ENCODE assay signal across 23 cellular contexts in the genomic region with DNA sequence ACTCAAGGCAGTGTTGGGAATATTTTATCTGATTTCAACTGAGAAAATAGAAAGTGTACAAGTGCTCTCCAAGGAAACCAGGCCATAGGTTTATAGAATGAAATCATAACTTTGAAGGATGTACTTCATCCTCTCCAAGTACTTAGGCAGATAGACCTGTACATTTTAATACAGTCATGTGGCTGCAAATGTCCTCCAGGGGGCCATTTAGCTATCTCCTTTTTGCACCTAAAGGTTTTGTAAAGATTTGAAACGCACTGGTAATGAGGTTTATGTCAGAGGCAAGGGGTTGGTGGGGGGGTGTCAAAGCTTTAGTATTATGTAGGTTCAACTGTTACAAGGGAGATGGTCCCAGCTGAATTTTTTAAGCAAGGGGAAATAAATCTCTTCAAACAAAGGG.
DNase-seq lines count a peak whose midpoint lies in the region; FAIRE-seq and TF ChIP-seq lines count a peak whose summit lies in the region.
"Had no signal": no experiment of that assay in that cellular context is flagged by ENCODE, and none has a peak within 500 bp of the region (broad histone marks: within the 10 kb centered on the region; RNA-seq: fewer than 3 reads in every experiment).

No MANE protein-coding gene starts in this region.

- H3K79me2 ChIP-seq in OCI-LY7 (ENCODE audit: insufficient read depth, low read depth, low read length): no peaks in the 10 kb centered on the region

- peak; percentile 55 for DNase-seq in DMS79 treated with DMSO at 0.1 percent for 48 hours (lab: John Stamatoyannopoulos, UW)
- DNase-seq in NB4 (ENCODE audit: low read depth): peak; percentile 7
- no peak for DNase-seq in fibroblast of mammary gland (ENCODE audit: low read depth)
- no peak for DNase-seq in OCI-LY7 (ENCODE audit: low spot score)
- DNase-seq in activated T-helper 1 cell treated with anti-CD3 and anti-CD28 coated beads, Interleukin-12 subunit alpha, Interleukin-12 subunit beta, Interleukin-2, Interleukin-4 antibody, amounts not matched to agents 30 ng/mL and 10 ng/mL and 1 ng/mL, durations not matched to agents 14 hours and 24 hours and 36 hours (ENCODE audit: low spot score): no peak
- no peak for DNase-seq in uterus
- DNase-seq in frontal cortex (ENCODE audit: low spot score in 2 of 2): no peak
- DNase-seq: activated B cell treated with CpG ODN at 0.5 μM for 24 hours; activated CD8-positive, alpha-beta T cell treated with anti-CD3 and anti-CD28 coated beads, Interleukin-2, amount 10 ng/mL, durations not matched to agents 7 days and 5 days; activated naive CD4-positive, alpha-beta T cell treated with anti-CD3 and anti-CD28 coated beads, Interleukin-2, amount 10 ng/mL, durations not matched to agents 7 days and 5 days; activated T-cell treated with anti-CD3 and anti-CD28 coated beads, Interleukin-2, amount 50 U/mL, for 1 hour; anterior cingulate cortex; MG63; NCI-H1930; NCI-H446; NK-92 treated with Interleukin-12 subunit alpha and Interleukin-12 subunit beta, amount 100 ng/mL, for 24 hours; RPMI8226; stimulated activated CD4-positive, alpha-beta T cell treated with anti-CD3 and anti-CD28 coated beads, Interleukin-2, amount 100 ng/mL, for 48 hours; stimulated activated naive CD4-positive, alpha-beta T cell treated with Interleukin-2 at 50 U/mL for 16 hours had no signal

- H3K9me2 ChIP-seq in OCI-LY7 (ENCODE audit: insufficient read depth, low read length): no peaks in the 10 kb centered on the region

- no peak overlapping the region for H3K4me3 Mint-ChIP-seq in activated T-helper 1 cell treated with anti-CD3 and anti-CD28 coated beads, Interleukin-12 subunit alpha, Interleukin-12 subunit beta, Interleukin-2, Interleukin-4 antibody, amounts not matched to agents 30 ng/mL and 10 ng/mL and 1 ng/mL, durations not matched to agents 14 hours and 24 hours and 36 hours
- H3K4me3 Mint-ChIP-seq: activated B cell treated with CpG ODN at 0.5 μM for 24 hours; activated CD8-positive, alpha-beta T cell treated with anti-CD3 and anti-CD28 coated beads, Interleukin-2, amount 10 ng/mL, durations not matched to agents 7 days and 5 days; activated naive CD4-positive, alpha-beta T cell treated with anti-CD3 and anti-CD28 coated beads, Interleukin-2, amount 10 ng/mL, durations not matched to agents 7 days and 5 days; CD4-positive, alpha-beta memory T cell; central memory CD8-positive, alpha-beta T cell had no signal

- H3K4me1 ChIP-seq in OCI-LY7 (ENCODE audit: insufficient read depth, low read length, poor library complexity, severe bottlenecking) (no peaks in the 10 kb centered on the region), uterus (no peaks in the 10 kb centered on the region)

- intact Hi-C loops in OCI-LY7 (cut with micrococcal nuclease; ENCODE audit: unreplicated experiment) (no loop called here), uterus (cut with DNase I; ENCODE audit: low total_unique reads) (no loop called here)
- intact Hi-C loops in activated T-helper 1 cell treated with anti-CD3 and anti-CD28 coated beads, Interleukin-12 subunit alpha, Interleukin-12 subunit beta, Interleukin-2, Interleukin-4 antibody, amounts not matched to agents 30 ng/mL and 10 ng/mL and 1 ng/mL, durations not matched to agents 14 hours and 24 hours and 36 hours (cut with micrococcal nuclease): no loop called here

- H3K36me3 ChIP-seq in OCI-LY7 (ENCODE audit: insufficient read depth, low read length) (no peaks in the 10 kb centered on the region), uterus (no peaks in the 10 kb centered on the region)
- H3K36me3 ChIP-seq: MG63 had no signal

- H3K9me3 ChIP-seq in OCI-LY7 (ENCODE audit: low read length) (no peaks in the 10 kb centered on the region), uterus (no peaks in the 10 kb centered on the region)
- H3K9me3 ChIP-seq: MG63 had no signal

- H3K9me3 Mint-ChIP-seq in activated T-helper 1 cell treated with anti-CD3 and anti-CD28 coated beads, Interleukin-12 subunit alpha, Interleukin-12 subunit beta, Interleukin-2, Interleukin-4 antibody, amounts not matched to agents 30 ng/mL and 10 ng/mL and 1 ng/mL, durations not matched to agents 14 hours and 24 hours and 36 hours: no peaks in the 10 kb centered on the region
- H3K9me3 Mint-ChIP-seq: activated B cell treated with CpG ODN at 0.5 μM for 24 hours; activated naive CD4-positive, alpha-beta T cell treated with anti-CD3 and anti-CD28 coated beads, Interleukin-2, amount 10 ng/mL, durations not matched to agents 7 days and 5 days; CD4-positive, alpha-beta memory T cell; central memory CD8-positive, alpha-beta T cell had no signal

- H3K27me3 Mint-ChIP-seq in activated T-helper 1 cell treated with anti-CD3 and anti-CD28 coated beads, Interleukin-12 subunit alpha, Interleukin-12 subunit beta, Interleukin-2, Interleukin-4 antibody, amounts not matched to agents 30 ng/mL and 10 ng/mL and 1 ng/mL, durations not matched to agents 14 hours and 24 hours and 36 hours (ENCODE audit: insufficient read depth): no peaks in the 10 kb centered on the region
- H3K27me3 Mint-ChIP-seq: activated B cell treated with CpG ODN at 0.5 μM for 24 hours; activated naive CD4-positive, alpha-beta T cell treated with anti-CD3 and anti-CD28 coated beads, Interleukin-2, amount 10 ng/mL, durations not matched to agents 7 days and 5 days had no signal

- no peaks in the 10 kb centered on the region for H3K4me1 Mint-ChIP-seq in activated T-helper 1 cell treated with anti-CD3 and anti-CD28 coated beads, Interleukin-12 subunit alpha, Interleukin-12 subunit beta, Interleukin-2, Interleukin-4 antibody, amounts not matched to agents 30 ng/mL and 10 ng/mL and 1 ng/mL, durations not matched to agents 14 hours and 24 hours and 36 hours (ENCODE audit: low read depth)
- H3K4me1 Mint-ChIP-seq: activated B cell treated with CpG ODN at 0.5 μM for 24 hours; activated naive CD4-positive, alpha-beta T cell treated with anti-CD3 and anti-CD28 coated beads, Interleukin-2, amount 10 ng/mL, durations not matched to agents 7 days and 5 days; CD4-positive, alpha-beta memory T cell; central memory CD8-positive, alpha-beta T cell had no signal

- CTCF ChIA-PET in OCI-LY7 (lab: Charles Lee; ENCODE audit: unreplicated experiment): no interaction called here

- no peak overlapping the region for H2AFZ ChIP-seq in OCI-LY7 (ENCODE audit: low read length)

- H3K27ac Mint-ChIP-seq in activated T-helper 1 cell treated with anti-CD3 and anti-CD28 coated beads, Interleukin-12 subunit alpha, Interleukin-12 subunit beta, Interleukin-2, Interleukin-4 antibody, amounts not matched to agents 30 ng/mL and 10 ng/mL and 1 ng/mL, durations not matched to agents 14 hours and 24 hours and 36 hours: no peak overlapping the region
- H3K27ac Mint-ChIP-seq: activated B cell treated with CpG ODN at 0.5 μM for 24 hours; activated CD8-positive, alpha-beta T cell treated with anti-CD3 and anti-CD28 coated beads, Interleukin-2, amount 10 ng/mL, durations not matched to agents 7 days and 5 days; activated naive CD4-positive, alpha-beta T cell treated with anti-CD3 and anti-CD28 coated beads, Interleukin-2, amount 10 ng/mL, durations not matched to agents 7 days and 5 days; CD4-positive, alpha-beta memory T cell had no signal

- POLR2A ChIA-PET in OCI-LY7 (lab: Charles Lee): interaction anchor here (0.7 kb wide), 1 partner anchor 277 kb away, joined by 3 read pairs; no protein-coding TSS in a partner anchor

- TF ChIP-seq CTCF in 22Rv1 (IDR thresholded peaks at IDR 0.05) (peak; percentile 30), NB4 (IDR thresholded peaks at IDR 0.05; ENCODE audit: low read depth, low read length) (no peak), fibroblast of mammary gland (conservative IDR thresholded peaks at IDR 0.05; ENCODE audit: control insufficient read depth, insufficient read depth, low read depth, low read length) (peak; percentile 6), OCI-LY7 (conservative IDR thresholded peaks at IDR 0.05; ENCODE audit: low read length) (no peak), uterus (IDR thresholded peaks at IDR 0.05) (no peak)

- no peak overlapping the region for H3K27ac ChIP-seq in 22Rv1
- no peak overlapping the region for H3K27ac ChIP-seq in OCI-LY7 (ENCODE audit: low read depth, low read length, poor library complexity, severe bottlenecking)
- no peak overlapping the region for H3K27ac ChIP-seq in uterus

- H3K27me3 ChIP-seq in uterus: no peaks in the 10 kb centered on the region
- H3K27me3 ChIP-seq: MG63 had no signal

- no peaks in the 10 kb centered on the region for H4K20me1 ChIP-seq in OCI-LY7 (ENCODE audit: insufficient read depth, low read length)

- no TSS peak for BruUV-seq in OCI-LY7 (replicated peaks; lab: Mats Ljungman, UMichigan)

- TF ChIP-seq POLR2A in NB4 (IDR thresholded peaks at IDR 0.05; ENCODE audit: extremely low read depth, insufficient read length): no peak
- TF ChIP-seq POLR2A in uterus (IDR thresholded peaks at IDR 0.05): no peak

- H3K4me2 ChIP-seq in OCI-LY7 (ENCODE audit: low read length): no peak overlapping the region
- H3K4me2 ChIP-seq: smooth muscle cell had no signal

- H3K4me3 ChIP-seq in NB4 (ENCODE audit: low read depth, low read length): no peak overlapping the region
- H3K4me3 ChIP-seq in fibroblast of mammary gland (ENCODE audit: control insufficient read depth, low read depth, low read length): no peak overlapping the region
- no peak overlapping the region for H3K4me3 ChIP-seq in OCI-LY7 (ENCODE audit: low read depth, low read length, poor library complexity, severe bottlenecking)
- no peak overlapping the region for H3K4me3 ChIP-seq in uterus
- H3K4me3 ChIP-seq: MG63, smooth muscle cell had no signal

- no peak for FAIRE-seq in frontal cortex (lab: Jason Lieb, UNC)

- H3K36me3 Mint-ChIP-seq in activated T-helper 1 cell treated with anti-CD3 and anti-CD28 coated beads, Interleukin-12 subunit alpha, Interleukin-12 subunit beta, Interleukin-2, Interleukin-4 antibody, amounts not matched to agents 30 ng/mL and 10 ng/mL and 1 ng/mL, durations not matched to agents 14 hours and 24 hours and 36 hours (ENCODE audit: low read depth): no peaks in the 10 kb centered on the region
- H3K36me3 Mint-ChIP-seq: activated naive CD4-positive, alpha-beta T cell treated with anti-CD3 and anti-CD28 coated beads, Interleukin-2, amount 10 ng/mL, durations not matched to agents 7 days and 5 days; CD4-positive, alpha-beta memory T cell had no signal

Comparison
In these comparisons a context has a peak if more than half of its experiments do, and no peak if none do; other contexts are left out.
1. CTCF ChIP-seq: peak in 22Rv1 (single experiment) and fibroblast of mammary gland (single experiment); none in NB4 (single experiment), OCI-LY7 (single experiment) and uterus (0 of 4).
2. DNase-seq: peak in DMS79 treated with DMSO at 0.1 percent for 48 hours (single experiment) and NB4 (single experiment); none in fibroblast of mammary gland (single experiment), OCI-LY7 (single experiment), activated T-helper 1 cell treated with anti-CD3 and anti-CD28 coated beads, Interleukin-12 subunit alpha, Interleukin-12 subunit beta, Interleukin-2, Interleukin-4 antibody, amounts not matched to agents 30 ng/mL and 10 ng/mL and 1 ng/mL, durations not matched to agents 14 hours and 24 hours and 36 hours (single experiment), uterus (0 of 2) and frontal cortex (0 of 2).